16 cellular contexts compared by ENCODE assay signal in genomic region chr1:34851431-34852105, GRCh38. TPM values are rescaled to one million over a fixed set of nuclear protein-coding genes. Genes with fewer than 3 reads are reported as not detected.
DNase-seq lines count a peak whose midpoint lies in the region; ATAC-seq and TF ChIP-seq lines count a peak whose summit lies in the region.
"Had no signal": no experiment of that assay in that cellular context is flagged by ENCODE, and none has a peak within 500 bp of the region (broad histone marks: within the 10 kb centered on the region; RNA-seq: fewer than 3 reads in every experiment).

No MANE protein-coding gene starts in this region.

- H3K9me3 Mint-ChIP-seq in natural killer cell = no peaks in the 10 kb centered on the region
- H3K9me3 Mint-ChIP-seq: activated CD4-positive, alpha-beta T cell treated with anti-CD3 and anti-CD28 coated beads, Interleukin-2, amount 10 ng/mL, durations not matched to agents 7 days and 5 days; neural crest cell had no signal

- no peak overlapping the region for H3K4me3 Mint-ChIP-seq in natural killer cell
- H3K4me3 Mint-ChIP-seq: activated CD4-positive, alpha-beta T cell treated with anti-CD3 and anti-CD28 coated beads, Interleukin-2, amount 10 ng/mL, durations not matched to agents 7 days and 5 days; neural crest cell had no signal

- TF ChIP-seq CTCF in cardiac fibroblast (IDR thresholded peaks at IDR 0.05; ENCODE audit: low read depth, low read length) (no peak), heart right ventricle (IDR thresholded peaks at IDR 0.05) (no peak), prostate gland (IDR thresholded peaks at IDR 0.05) (no peak), natural killer cell (IDR thresholded peaks at IDR 0.05) (no peak)

- TF ChIP-seq POLR2A in prostate gland (IDR thresholded peaks at IDR 0.05) = no peak

- H3K27me3 ChIP-seq in heart right ventricle (no peaks in the 10 kb centered on the region), prostate gland (replicated peaks; ENCODE audit: insufficient read depth) (no peaks in the 10 kb centered on the region), MG63 (no peaks in the 10 kb centered on the region)
- H3K27me3 ChIP-seq: cardiac muscle cell had no signal

- intact Hi-C loops in heart right ventricle (cut with DNase I) (loop anchor here (1.0 to 10.0 kb wide), 6 partner anchors 15 to 133 kb away; partner anchors contain the start of gene TMEM35B (in 1 of the 10)), prostate gland (cut with DNase I) (loop anchor here (5.0 kb wide), 1 partner anchor 64 kb away; no protein-coding TSS in a partner anchor), natural killer cell (cut with micrococcal nuclease) (loop anchor here (1.0 to 2.0 kb wide), 3 partner anchors 15 to 65 kb away; no protein-coding TSS in a partner anchor)

- H3K27me3 Mint-ChIP-seq in natural killer cell (ENCODE audit: low read depth in 2 of 2) = no peaks in the 10 kb centered on the region
- H3K27me3 Mint-ChIP-seq: activated CD4-positive, alpha-beta T cell treated with anti-CD3 and anti-CD28 coated beads, Interleukin-2, amount 10 ng/mL, durations not matched to agents 7 days and 5 days had no signal

- no peaks in the 10 kb centered on the region for H3K36me3 Mint-ChIP-seq in natural killer cell

- 67 to 76% methylated on average over 13 of the region's 13 CpGs for WGBS in heart right ventricle, 2 donors
- 58% methylated on average over 13 of the region's 13 CpGs for WGBS in prostate gland

- H3K27ac Mint-ChIP-seq in natural killer cell = no peak overlapping the region
- H3K27ac Mint-ChIP-seq: activated CD4-positive, alpha-beta T cell treated with anti-CD3 and anti-CD28 coated beads, Interleukin-2, amount 10 ng/mL, durations not matched to agents 7 days and 5 days had no signal

- H3K4me1 ChIP-seq in heart right ventricle (peaks cover 6 to 67% (median 44%) of the 10 kb centered on the region in 9 donors), prostate gland (replicated peaks) (peaks cover 5% of the 10 kb centered on the region)

- H3K36me3 ChIP-seq in heart right ventricle = peaks cover 0 to 66% (median 17%) of the 10 kb centered on the region in 9 donors
- no peaks in the 10 kb centered on the region for H3K36me3 ChIP-seq in prostate gland
- peaks cover 49% of the 10 kb centered on the region for H3K36me3 ChIP-seq in MG63

- H3K27ac ChIP-seq in heart right ventricle (peak overlapping the region; percentile 24 to 74 (median 46)), prostate gland (no peak overlapping the region)
- H3K27ac ChIP-seq: cardiac muscle cell had no signal

- H3K4me1 Mint-ChIP-seq in natural killer cell = peaks cover 28 to 32% of the 10 kb centered on the region in 2 donors

- H3K4me3 ChIP-seq in cardiac fibroblast (replicated peaks in 1 of 2; ENCODE audit: low read depth in 2 of 2, low read length in 2 of 2) = no peak overlapping the region
- peak overlapping the region in 1 of 10 donors; percentile 10 for H3K4me3 ChIP-seq in heart right ventricle
- no peak overlapping the region for H3K4me3 ChIP-seq in prostate gland
- no peak overlapping the region for H3K4me3 ChIP-seq in MG63
- H3K4me3 ChIP-seq: cardiac muscle cell had no signal

- H3K9me3 ChIP-seq in heart right ventricle (no peaks in the 10 kb centered on the region), prostate gland (no peaks in the 10 kb centered on the region), MG63 (no peaks in the 10 kb centered on the region)

- ATAC-seq in heart right ventricle = peak in 7 of 8 donors; percentile 52 to 78 (median 69)
- ATAC-seq in natural killer cell = no peak
- ATAC-seq: Panc1 had no signal

- DNase-seq in HPDE6-E6E7 (ENCODE audit: extremely low spot score) (peak; percentile 58), cardiac fibroblast (ENCODE audit: low read depth in 2 of 2) (peak; percentile 25 to 46), heart right ventricle (peak; percentile 76 to 78), prostate gland (ENCODE audit: low spot score) (peak; percentile 32), NCI-H1048 (lab: John Stamatoyannopoulos, UW) (no peak), natural killer cell (no peak), MG63 (no peak), dedifferentiated amniotic fluid mesenchymal stem cell (ENCODE audit: extremely low spot score) (no peak)
- DNase-seq: activated CD4-positive, alpha-beta T cell treated with anti-CD3 and anti-CD28 coated beads, Interleukin-2, amount 10 ng/mL, durations not matched to agents 7 days and 5 days; DMS79; H7; NCI-H1105; T-helper 2 cell had no signal

RNA-seq across cellular contexts. Expression of gene SMIM12, which starts 8.0 kb away (rescaled TPM):
- 10 to 100 TPM; 33.9 to 74.2 (median 43.7) TPM for total RNA-seq in heart right ventricle
- 10 to 100 TPM in 1 of 2 donors, 1 to 10 TPM in 1; 9.7 to 78.1 TPM for polyA plus RNA-seq in heart right ventricle
- total RNA-seq in prostate gland = 10 to 100 TPM; 10.7 to 29.6 TPM
- total RNA-seq in natural killer cell = 10 to 100 TPM; 33.4 to 44.5 (median 36.5) TPM
- 31.0 and 38.8 TPM in 2 replicates for total RNA-seq in MG63 (2014; rRNA removed; shearing (Covaris generic); ENCODE audit: low replicate concordance)

RNA-seq across cellular contexts. Expression of gene GJA4, which starts 58.8 kb away (rescaled TPM):
- total RNA-seq in heart right ventricle (10 to 100 TPM in 9 of 10 donors, 1 to 10 TPM in 1; 9.0 to 37.8 (median 22.7) TPM), prostate gland (10 to 100 TPM in 1 of 2 donors, 1 to 10 TPM in 1; 3.8 to 15.9 TPM), natural killer cell (not detected)
- 10 to 100 TPM; 20.3 to 50.1 TPM for polyA plus RNA-seq in heart right ventricle
- total RNA-seq in MG63 (2014; rRNA removed; shearing (Covaris generic); ENCODE audit: low replicate concordance) = not detected in 2 replicates
- total RNA-seq: activated CD4-positive, alpha-beta T cell treated with anti-CD3 and anti-CD28 coated beads, Interleukin-2, amount 10 ng/mL, durations not matched to agents 7 days and 5 days had no signal
- polyA plus RNA-seq: cardiac muscle cell had no signal

Comparison
In these comparisons a context has a peak if more than half of its experiments do, and no peak if none do; other contexts are left out.
1. DNase-seq: peak in HPDE6-E6E7 (single experiment), cardiac fibroblast (2 of 2), heart right ventricle (2 of 2) and prostate gland (single experiment); none in NCI-H1048 (single experiment), natural killer cell (single experiment), MG63 (single experiment) and dedifferentiated amniotic fluid mesenchymal stem cell (single experiment).
2. ATAC-seq: peak in heart right ventricle (7 of 8); none in natural killer cell (0 of 3).
3. H3K27ac ChIP-seq: peak in heart right ventricle (10 of 10); none in prostate gland (0 of 2).